Comparison of ENCODE assay signal across 15 cellular contexts in genomic region chr2:43541165-43541564, GRCh38. TPM values are rescaled to one million over a fixed set of nuclear protein-coding genes. Genes with fewer than 3 reads are reported as not detected.
DNase-seq lines count a peak whose midpoint lies in the region; ATAC-seq and TF ChIP-seq lines count a peak whose summit lies in the region.
"Had no signal": no experiment of that assay in that cellular context is flagged by ENCODE, and none has a peak within 500 bp of the region (broad histone marks: within the 10 kb centered on the region; RNA-seq: fewer than 3 reads in every experiment).

No MANE protein-coding gene starts in this region.

- no peak for TF ChIP-seq POLR2A in suprapubic skin (IDR thresholded peaks at IDR 0.05)

- H3K27me3 ChIP-seq in RWPE2 (ENCODE audit: insufficient read depth, poor library complexity, severe bottlenecking) (no peaks in the 10 kb centered on the region), suprapubic skin (no peaks in the 10 kb centered on the region)

- H3K27ac ChIP-seq in RWPE2 (ENCODE audit: poor library complexity, severe bottlenecking) (peak overlapping the region; percentile 91), suprapubic skin (peak overlapping the region; percentile 72)

- H3K4me3 ChIP-seq in RWPE2 (ENCODE audit: severe bottlenecking): no peak overlapping the region
- H3K4me3 ChIP-seq in suprapubic skin: no peak overlapping the region

- peaks cover 41% of the 10 kb centered on the region for H3K4me1 ChIP-seq in RWPE2 (ENCODE audit: insufficient read depth, poor library complexity, severe bottlenecking)
- peaks cover 39% of the 10 kb centered on the region for H3K4me1 ChIP-seq in suprapubic skin

- TF ChIP-seq CTCF in RWPE2 (IDR thresholded peaks at IDR 0.05; ENCODE audit: poor library complexity, severe bottlenecking): no peak
- TF ChIP-seq CTCF in suprapubic skin (IDR thresholded peaks at IDR 0.05): no peak
- TF ChIP-seq CTCF in GM20000 (IDR thresholded peaks at IDR 0.05; ENCODE audit: extremely low read depth, missing control alignments): no peak

- no peak for DNase-seq in activated CD4-positive, CD25-positive, alpha-beta regulatory T cell treated with anti-CD3 and anti-CD28 coated beads, Interleukin-2, amount 50 U/mL, for 72 hours
- DNase-seq in RWPE2 (ENCODE audit: low spot score): no peak
- DNase-seq in fibroblast of gingiva (ENCODE audit: low read depth): peak; percentile 26
- DNase-seq in suprapubic skin (ENCODE audit: low spot score in 2 of 2): no peak
- DNase-seq in 8988T: no peak
- DNase-seq in Kasumi-1 (lab: John Stamatoyannopoulos, UW): no peak
- no peak for DNase-seq in GM20000 (ENCODE audit: low spot score)
- DNase-seq: activated B cell treated with CpG ODN at 0.5 μM for 24 hours, Calu3, glutamatergic neuron, NCI-H2171 treated with DMSO at 0.1 percent for 48 hours, right cardiac atrium, SW 1271 had no signal

- H3K36me3 ChIP-seq in RWPE2 (ENCODE audit: low read depth) (peaks cover 18% of the 10 kb centered on the region), suprapubic skin (no peaks in the 10 kb centered on the region)

- no peak for TF ChIP-seq EP300 in suprapubic skin (IDR thresholded peaks at IDR 0.05)

- H3K9me3 ChIP-seq in RWPE2 (ENCODE audit: severe bottlenecking) (no peaks in the 10 kb centered on the region), suprapubic skin (no peaks in the 10 kb centered on the region)

- ATAC-seq in activated CD4-positive, CD25-positive, alpha-beta regulatory T cell treated with anti-CD3 and anti-CD28 coated beads, Interleukin-2, amount 50 U/mL, for 24 hours: peak; percentile 44 to 62
- peak; percentile 80 for ATAC-seq in RWPE2 (ENCODE audit: low read depth)
- ATAC-seq: natural killer cell treated with Interleukin-12 subunit alpha and Interleukin-12 subunit beta and Interleukin-15 and Interleukin-18, amount 100 ng/mL, for 72 hours; right cardiac atrium had no signal

- 44% methylated on average over 6 of the region's 6 CpGs for WGBS in suprapubic skin

RNA-seq across cellular contexts. Expression of gene THADA, which starts 54.7 kb away (rescaled TPM):
- 10 to 100 TPM; 26.2 to 58.3 (median 29.7) TPM for total RNA-seq in suprapubic skin
